In the genomic region with DNA sequence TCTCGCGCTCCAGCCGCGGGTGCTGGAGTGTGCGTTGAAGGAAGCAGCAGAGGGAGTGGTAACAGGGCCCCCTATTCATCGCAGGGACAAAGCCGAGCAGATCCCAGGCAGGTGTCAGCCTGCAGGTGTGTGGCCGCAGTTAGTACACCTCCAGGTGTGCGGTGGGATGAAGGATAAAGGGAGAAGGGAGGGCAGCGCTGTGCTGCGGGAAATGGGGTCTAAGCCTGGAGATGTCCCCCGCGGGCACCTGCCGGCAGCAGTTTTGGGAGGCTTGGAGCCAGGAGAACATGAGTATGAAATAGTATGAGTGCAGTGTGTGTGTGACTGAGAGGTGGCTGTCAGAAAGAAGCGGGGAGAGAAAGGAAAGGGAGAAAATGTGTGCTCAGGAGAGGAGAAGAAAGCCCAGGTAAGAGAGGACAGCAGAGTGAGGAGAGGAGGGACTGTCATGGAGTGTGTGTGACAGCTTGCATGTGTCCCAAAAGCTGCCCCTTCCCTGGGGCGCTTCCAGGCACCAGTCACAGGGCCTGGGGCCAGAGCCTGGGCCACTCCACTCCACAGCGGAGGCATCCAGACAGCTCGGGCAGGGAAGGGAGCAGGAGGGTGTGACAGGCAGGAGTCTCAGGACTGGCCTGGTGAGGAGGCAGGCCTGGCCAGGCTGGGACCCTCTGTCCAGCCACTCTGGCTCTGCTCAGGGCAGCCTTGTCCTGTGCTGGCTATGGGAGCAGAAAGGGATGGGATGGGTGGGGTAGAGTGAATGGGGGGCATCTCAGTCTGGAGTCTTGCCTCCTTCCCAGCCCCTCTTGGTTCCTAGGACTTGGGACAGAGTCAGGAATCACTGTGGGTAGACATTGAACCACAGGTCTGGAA, we compare ENCODE assay signal across 8 cellular contexts. TPM values are rescaled to one million over a fixed set of nuclear protein-coding genes. Genes with fewer than 3 reads are reported as not detected.
A peak's percentile ranks its signal among the peaks of the same experiment; 100 is the strongest.
DNase-seq lines count a peak whose midpoint lies in the region; ATAC-seq and TF ChIP-seq lines count a peak whose summit lies in the region.

No MANE protein-coding gene starts in this region.

- no peaks in the 10 kb centered on the region for H4K20me1 ChIP-seq in KMS-11 (ENCODE audit: insufficient read depth)

- H3K27ac ChIP-seq in ACC112 (ENCODE audit: low read depth, low read length) (no peak overlapping the region), KMS-11 (no peak overlapping the region), mucosa of rectum (ENCODE audit: low read depth in 2 of 2, low read length in 2 of 2) (peak overlapping the region in 1 of 2 donors; percentile 23)

- H3K9ac ChIP-seq in KMS-11, result no peak overlapping the region
- H3K9ac ChIP-seq in mucosa of rectum (ENCODE audit: low read depth in 1 of 2, low read length in 2 of 2), result peak overlapping the region; percentile 32 to 65

- H3K4me3 ChIP-seq in ACC112 (ENCODE audit: low read depth, low read length) (peak overlapping the region; percentile 69), KMS-11 (IDR thresholded peaks at IDR 0.05; ENCODE audit: insufficient read depth, low read depth, low read length) (no peak overlapping the region), mucosa of rectum (ENCODE audit: low read length in 2 of 2) (peak overlapping the region; percentile 60 to 65)

- H3K9me3 ChIP-seq in mucosa of rectum (ENCODE audit: control insufficient read depth in 2 of 2, low read length in 2 of 2), result no peaks in the 10 kb centered on the region

- no peak for ATAC-seq in HG03354 (IDR thresholded peaks at IDR 0.05; ENCODE audit: poor library complexity, severe bottlenecking, unreplicated experiment)

- DNase-seq in cerebellum (ENCODE audit: low spot score), result peak; percentile 37
- DNase-seq in stimulated activated naive CD4-positive, alpha-beta T cell (lab: John Stamatoyannopoulos, UW), result no peak
- DNase-seq in ecto neural progenitor cell (ENCODE audit: low spot score), result no peak
- no peak for DNase-seq in activated gamma-delta T cell (lab: John Stamatoyannopoulos, UW)

- H3K79me2 ChIP-seq in ACC112 (ENCODE audit: control insufficient read depth, insufficient read depth, low read length, unreplicated experiment) (no peaks in the 10 kb centered on the region), KMS-11 (ENCODE audit: insufficient read depth, low read depth) (no peaks in the 10 kb centered on the region)

- peaks cover 3% of the 10 kb centered on the region for H3K4me1 ChIP-seq in ACC112 (ENCODE audit: control insufficient read depth, insufficient read depth, low read length, unreplicated experiment)
- peaks cover 46% of the 10 kb centered on the region for H3K4me1 ChIP-seq in KMS-11 (ENCODE audit: low read depth, poor library complexity, severe bottlenecking)
- H3K4me1 ChIP-seq in mucosa of rectum (ENCODE audit: control insufficient read depth in 2 of 2, insufficient read depth in 2 of 2, low read length in 2 of 2), result peaks cover 18 to 24% of the 10 kb centered on the region in 2 donors

- no peaks in the 10 kb centered on the region for H3K36me3 ChIP-seq in ACC112 (ENCODE audit: insufficient read depth, low read length)
- no peaks in the 10 kb centered on the region for H3K36me3 ChIP-seq in KMS-11 (ENCODE audit: insufficient read depth)
- H3K36me3 ChIP-seq in mucosa of rectum (ENCODE audit: control insufficient read depth in 2 of 2, insufficient read depth in 2 of 2, low read length in 2 of 2), result no peaks in the 10 kb centered on the region

- no peak overlapping the region for H2AFZ ChIP-seq in ACC112 (ENCODE audit: low read length, unreplicated experiment)
- H2AFZ ChIP-seq in KMS-11 (ENCODE audit: low read depth), result peak overlapping the region; percentile 24; the same call in 1 of the 2 replicates

- no peaks in the 10 kb centered on the region for H3K27me3 ChIP-seq in ACC112 (ENCODE audit: insufficient read depth, low read length)
- H3K27me3 ChIP-seq in KMS-11 (ENCODE audit: insufficient read depth, low read depth), result no peaks in the 10 kb centered on the region
- H3K27me3 ChIP-seq in mucosa of rectum (ENCODE audit: control insufficient read depth in 2 of 2, insufficient read depth in 2 of 2, low read length in 2 of 2), result peaks cover 0 to 6% of the 10 kb centered on the region in 2 donors

- H3K4me2 ChIP-seq in KMS-11, result peak overlapping the region; percentile 90

- no peak for TF ChIP-seq CTCF in KMS-11 (conservative IDR thresholded peaks at IDR 0.05; ENCODE audit: low read depth, low read length)

RNA-seq across cellular contexts. Expression of gene MMP11, which starts 0.8 kb away (rescaled TPM):
- total RNA-seq in cerebellum, result 6.4 TPM

RNA-seq across cellular contexts. Expression of gene CHCHD10, which starts 5.7 kb away (rescaled TPM):
- total RNA-seq in cerebellum, result 2.4 TPM

RNA-seq across cellular contexts. Expression of gene C22orf15, which starts 10.7 kb away (rescaled TPM):
- not detected for total RNA-seq in cerebellum

RNA-seq across cellular contexts. Expression of gene SMARCB1, which starts 13.3 kb away (rescaled TPM):
- total RNA-seq in cerebellum, result 36.8 TPM

RNA-seq across cellular contexts. Expression of gene VPREB3, which starts 19.3 kb away (rescaled TPM):
- not detected for total RNA-seq in cerebellum
